Comparison of ENCODE assay signal across 8 cellular contexts in genomic region chr12:116687888-116688287, GRCh38. TPM values are rescaled to one million over a fixed set of nuclear protein-coding genes. Genes with fewer than 3 reads are reported as not detected.
A peak's percentile ranks its signal among the peaks of the same experiment; 100 is the strongest.
DNase-seq lines count a peak whose midpoint lies in the region; ATAC-seq and TF ChIP-seq lines count a peak whose summit lies in the region.

No MANE protein-coding gene starts in this region.

- intact Hi-C loops in A673 (cut with micrococcal nuclease; ENCODE audit: unreplicated experiment), result no loop called here
- intact Hi-C loops in Panc1 (cut with micrococcal nuclease; ENCODE audit: unreplicated experiment), result loop anchor here (10.0 kb wide), 1 partner anchor 413 kb away; the partner anchor contains the start of gene MED13L
- intact Hi-C loops in breast epithelium (cut with DNase I; ENCODE audit: low total_unique reads), result no loop called here
- intact Hi-C loops in mucosa of descending colon (cut with DNase I, micrococcal nuclease), result no loop called here

- peak; percentile 61 for TF ChIP-seq CTCF in A673 (conservative IDR thresholded peaks at IDR 0.05; ENCODE audit: low read depth, low read length)
- TF ChIP-seq CTCF in Panc1 (IDR thresholded peaks at IDR 0.05), result peak; percentile 76
- peak in 2 of 3 donors; percentile 18 to 32 for TF ChIP-seq CTCF in breast epithelium (IDR thresholded peaks at IDR 0.05)
- TF ChIP-seq CTCF in mucosa of descending colon (IDR thresholded peaks at IDR 0.05), result no peak

- H3K36me3 ChIP-seq in A673 (ENCODE audit: insufficient read depth, low read length, poor library complexity, severe bottlenecking), result no peaks in the 10 kb centered on the region
- H3K36me3 ChIP-seq in Panc1 (ENCODE audit: control insufficient read depth, insufficient read depth, low read length), result no peaks in the 10 kb centered on the region
- no peaks in the 10 kb centered on the region for H3K36me3 ChIP-seq in breast epithelium
- H3K36me3 ChIP-seq in mucosa of descending colon (ENCODE audit: low read depth), result no peaks in the 10 kb centered on the region

- POLR2A ChIA-PET in A673 (lab: Charles Lee; ENCODE audit: low non-redundant PET) (no interaction called here), Panc1 (lab: Charles Lee) (no interaction called here)

- H3K9me3 ChIP-seq in A673 (ENCODE audit: low read depth, low read length, poor library complexity, severe bottlenecking), result no peaks in the 10 kb centered on the region
- no peaks in the 10 kb centered on the region for H3K9me3 ChIP-seq in Panc1 (ENCODE audit: control insufficient read depth, insufficient read depth, low read depth, low read length)
- no peaks in the 10 kb centered on the region for H3K9me3 ChIP-seq in breast epithelium
- no peaks in the 10 kb centered on the region for H3K9me3 ChIP-seq in mucosa of descending colon

- TF ChIP-seq POLR2A in breast epithelium (IDR thresholded peaks at IDR 0.05), result no peak

- peak; percentile 93 for ATAC-seq in GM19438 (IDR thresholded peaks at IDR 0.05; ENCODE audit: low read depth, unreplicated experiment)
- peak; percentile 85 for ATAC-seq in Panc1
- ATAC-seq in mucosa of descending colon, result peak; percentile 67
- ATAC-seq in HG03045 (IDR thresholded peaks at IDR 0.05; ENCODE audit: unreplicated experiment), result no peak
- ATAC-seq in GM18517 (IDR thresholded peaks at IDR 0.05; ENCODE audit: unreplicated experiment), result no peak

- H3K27ac ChIP-seq in A673 (ENCODE audit: low read depth, low read length, poor library complexity, severe bottlenecking), result no peak overlapping the region
- H3K27ac ChIP-seq in Panc1 (ENCODE audit: low read length), result no peak overlapping the region
- no peak overlapping the region for H3K27ac ChIP-seq in breast epithelium

- no TSS peak for BruUV-seq in A673 (replicated peaks; lab: Mats Ljungman, UMichigan)
- no TSS peak for BruUV-seq in Panc1 (replicated peaks; lab: Mats Ljungman, UMichigan)

- in situ Hi-C loops in Panc1 (cut with HindIII; ENCODE audit: low pct_unique_long_range_greater_than_20kb, low sequenced_read_pairs), result no loop called here

- peak; percentile 75 for DNase-seq in A673 (ENCODE audit: low spot score)
- no peak for DNase-seq in Panc1 (ENCODE audit: low read depth, low spot score)
- no peak for DNase-seq in breast epithelium (ENCODE audit: low spot score in 2 of 2)
- peak in 2 of 3 donors; percentile 26 to 41 for DNase-seq in mucosa of descending colon
- DNase-seq in DMS153 (lab: John Stamatoyannopoulos, UW), result no peak

- peaks cover 4% of the 10 kb centered on the region for H3K4me1 ChIP-seq in A673 (ENCODE audit: insufficient read depth, low read length, poor library complexity, severe bottlenecking)
- H3K4me1 ChIP-seq in Panc1 (ENCODE audit: control insufficient read depth, insufficient read depth, low read length), result peaks cover 11% of the 10 kb centered on the region
- no peaks in the 10 kb centered on the region for H3K4me1 ChIP-seq in breast epithelium
- no peaks in the 10 kb centered on the region for H3K4me1 ChIP-seq in mucosa of descending colon (ENCODE audit: low read depth)

- H3K4me3 ChIP-seq in A673 (ENCODE audit: low read depth, low read length, poor library complexity, severe bottlenecking) (no peak overlapping the region), Panc1 (ENCODE audit: low read depth in 2 of 2, low read length in 2 of 2) (no peak overlapping the region), breast epithelium (no peak overlapping the region), mucosa of descending colon (no peak overlapping the region)

- CTCF ChIA-PET in A673 (lab: Charles Lee), result interaction anchor here (0.6 kb wide), 1 partner anchor 705 kb away, joined by 4 read pairs; no protein-coding TSS in a partner anchor
- CTCF ChIA-PET in Panc1 (lab: Charles Lee), result no interaction called here

- H3K27me3 ChIP-seq in A673 (replicated peaks; ENCODE audit: insufficient read depth, low read depth, low read length, poor library complexity), result no peaks in the 10 kb centered on the region
- no peaks in the 10 kb centered on the region for H3K27me3 ChIP-seq in Panc1 (ENCODE audit: control insufficient read depth, insufficient read depth, low read length)
- H3K27me3 ChIP-seq in breast epithelium, result no peaks in the 10 kb centered on the region

RNA-seq across cellular contexts. Expression of gene SPRING1, which starts 50.0 kb away (rescaled TPM):
- total RNA-seq in A673 (2021) (21.3 and 23.0 TPM in 2 replicates), Panc1 (2021; ENCODE audit: unreplicated experiment) (71.1 TPM), breast epithelium (10 to 100 TPM; 13.8 to 18.4 (median 15.7) TPM), mucosa of descending colon (10 to 100 TPM; 32.2 to 53.7 (median 53.6) TPM)
- polyA plus RNA-seq in Panc1 (2012; ENCODE audit: insufficient read length), result 56.0 TPM

RNA-seq across cellular contexts. Expression of gene RNFT2, which starts 50.2 kb away (rescaled TPM):
- total RNA-seq in A673 (2021) (36.4 and 38.5 TPM in 2 replicates), Panc1 (2021; ENCODE audit: unreplicated experiment) (12.3 TPM), breast epithelium (1 to 10 TPM in 2 of 3 donors, under 1 TPM in 1; under 0.01 to 1.9 (median 1.6) TPM), mucosa of descending colon (1 to 10 TPM; 2.0 to 3.7 (median 2.1) TPM)
- polyA plus RNA-seq in Panc1 (2012; ENCODE audit: insufficient read length), result 3.7 TPM

Comparison
In these comparisons a context has a peak if more than half of its experiments do, and no peak if none do; other contexts are left out.
1. DNase-seq: peak in A673 (single experiment) and mucosa of descending colon (2 of 3); none in Panc1 (single experiment), breast epithelium (0 of 2) and DMS153 (single experiment).
2. ATAC-seq: peak in GM19438 (single experiment), Panc1 (single experiment) and mucosa of descending colon (single experiment); none in HG03045 (single experiment) and GM18517 (single experiment).